12 cellular contexts compared by ENCODE assay signal in the genomic region with DNA sequence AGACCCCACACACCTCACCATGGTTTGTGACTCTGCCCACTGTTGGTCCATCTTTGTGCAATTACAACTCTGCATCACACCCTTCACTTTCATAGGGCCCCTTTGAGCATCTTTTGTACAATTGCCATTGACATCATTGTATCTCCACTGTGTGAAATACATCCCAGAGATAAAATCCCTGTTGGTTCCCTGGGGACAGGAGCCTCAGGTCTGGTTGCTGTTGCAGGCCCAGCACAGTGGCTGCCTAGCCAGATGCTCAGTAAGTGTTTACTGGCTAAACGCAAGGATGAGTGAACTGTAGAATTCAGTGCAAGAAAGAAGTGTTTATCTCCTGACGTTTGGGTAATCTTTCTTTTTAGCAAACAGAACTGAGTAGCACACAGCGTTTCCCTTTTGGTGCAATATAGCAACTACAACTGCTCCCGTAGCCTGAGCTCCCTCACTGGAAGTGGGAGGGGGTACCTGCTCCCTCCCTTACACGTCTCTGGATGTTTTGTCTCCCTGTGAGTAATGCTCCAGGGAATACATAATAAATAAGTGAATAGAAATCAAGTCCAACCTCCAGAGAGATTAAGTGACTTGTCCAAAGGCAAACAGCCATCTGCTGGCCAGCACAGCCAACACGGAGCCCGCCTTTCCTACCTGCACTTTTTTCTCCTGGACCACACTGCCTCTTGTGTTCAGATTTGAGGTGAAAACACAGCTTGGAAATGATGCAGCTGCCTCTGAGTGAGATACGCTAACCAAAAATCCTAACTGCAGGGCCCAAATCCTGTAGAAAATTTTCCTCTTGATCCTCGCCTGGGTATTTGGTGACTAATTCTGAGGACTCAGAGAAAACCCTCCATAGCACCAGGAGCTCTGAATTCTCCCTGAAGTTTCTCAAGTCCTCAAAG. TPM values are rescaled to one million over a fixed set of nuclear protein-coding genes. Genes with fewer than 3 reads are reported as not detected.
DNase-seq lines count a peak whose midpoint lies in the region; ATAC-seq, FAIRE-seq and TF ChIP-seq lines count a peak whose summit lies in the region.
"Had no signal": no experiment of that assay in that cellular context is flagged by ENCODE, and none has a peak within 500 bp of the region (broad histone marks: within the 10 kb centered on the region; RNA-seq: fewer than 3 reads in every experiment).

No MANE protein-coding gene starts in this region.

- no peaks in the 10 kb centered on the region for H3K36me3 ChIP-seq in MG63
- no peaks in the 10 kb centered on the region for H3K36me3 ChIP-seq in mesendoderm (ENCODE audit: control insufficient read depth, insufficient read depth, low read length)

- H3K9me3 Mint-ChIP-seq in chondrocyte (ENCODE audit: low read depth) = no peaks in the 10 kb centered on the region
- H3K9me3 Mint-ChIP-seq: CD4-positive, alpha-beta T cell had no signal

- H3K9me3 ChIP-seq in MG63 = no peaks in the 10 kb centered on the region

- no peak overlapping the region for H4K5ac ChIP-seq in mesendoderm (ENCODE audit: low read length)

- H3K27ac ChIP-seq in mesendoderm (ENCODE audit: low read depth, low read length) = no peak overlapping the region
- H3K27ac ChIP-seq: SK-N-MC had no signal

- TF ChIP-seq CTCF in AG09319 (IDR thresholded peaks at IDR 0.05; ENCODE audit: low read depth, low read length) (peak; percentile 18), chondrocyte (IDR thresholded peaks at IDR 0.05) (no peak), GM13976 (IDR thresholded peaks at IDR 0.05; ENCODE audit: borderline replicate concordance, control extremely low read depth, extremely low read depth, insufficient read depth, missing control alignments) (no peak)

- no peak for TF ChIP-seq POLR2A in GM12892 (IDR thresholded peaks at IDR 0.05; ENCODE audit: low read depth, low read length)

- H3K27me3 ChIP-seq in MG63 (no peaks in the 10 kb centered on the region), mesendoderm (ENCODE audit: insufficient read depth, low read length, poor library complexity) (no peaks in the 10 kb centered on the region)

- no peak for FAIRE-seq in GM12892 (lab: Jason Lieb, UNC)
- FAIRE-seq: GM12891 had no signal

- no peak overlapping the region for H4K8ac ChIP-seq in mesendoderm (ENCODE audit: low read depth, low read length)

- in situ Hi-C loops in GM13976 (cut with MboI; ENCODE audit: low sequenced_read_pairs, unreplicated experiment) = no loop called here

- no peak overlapping the region for H2BK5ac ChIP-seq in mesendoderm (ENCODE audit: low read length)

- H3K23ac ChIP-seq in mesendoderm (ENCODE audit: low read length) = no peak overlapping the region

- H2AK5ac ChIP-seq in mesendoderm (ENCODE audit: low read length) = no peak overlapping the region

- no peaks in the 10 kb centered on the region for H3K36me3 Mint-ChIP-seq in chondrocyte (ENCODE audit: low read depth)

- no peak overlapping the region for H3K56ac ChIP-seq in mesendoderm (ENCODE audit: low read length)

- no peak overlapping the region for H2BK15ac ChIP-seq in mesendoderm (replicated peaks; ENCODE audit: low read depth)

- H2BK120ac ChIP-seq in mesendoderm (ENCODE audit: low read depth, low read length) = no peak overlapping the region

- H3K4me2 ChIP-seq in mesendoderm (ENCODE audit: low read length) = no peak overlapping the region

- H3K27me3 Mint-ChIP-seq in chondrocyte (ENCODE audit: low read depth) = no peaks in the 10 kb centered on the region
- H3K27me3 Mint-ChIP-seq: CD4-positive, alpha-beta T cell had no signal

- no peak overlapping the region for H3K9ac ChIP-seq in mesendoderm (ENCODE audit: low read length)

- H3K4me3 ChIP-seq in MG63 (no peak overlapping the region), mesendoderm (ENCODE audit: low read length) (no peak overlapping the region)
- H3K4me3 ChIP-seq: SK-N-MC had no signal

- H3K4ac ChIP-seq in mesendoderm (ENCODE audit: low read depth, low read length) = no peak overlapping the region

- H3K27ac Mint-ChIP-seq in chondrocyte (ENCODE audit: unreplicated experiment) = peak overlapping the region; percentile 14
- H3K27ac Mint-ChIP-seq: CD4-positive, alpha-beta T cell had no signal

- no peak overlapping the region for H3K18ac ChIP-seq in mesendoderm (ENCODE audit: low read length)

- H3K4me3 Mint-ChIP-seq in chondrocyte (ENCODE audit: unreplicated experiment) = no peak overlapping the region
- H3K4me3 Mint-ChIP-seq: CD4-positive, alpha-beta T cell had no signal

- H3K4me1 ChIP-seq in mesendoderm (ENCODE audit: control insufficient read depth, low read depth, low read length) = peaks cover 2% of the 10 kb centered on the region

- no peak for ATAC-seq in GM21447 (IDR thresholded peaks at IDR 0.05; ENCODE audit: unreplicated experiment)

- H3K4me1 Mint-ChIP-seq in chondrocyte (ENCODE audit: low read depth) = peaks cover 21% of the 10 kb centered on the region

- WGBS in mesendoderm (ENCODE audit: extremely low coverage, insufficient coverage, low lambda C conversion rate) = no CpG with 5 or more reads among the region's 9 CpGs

- no peaks in the 10 kb centered on the region for H3K79me2 ChIP-seq in mesendoderm (ENCODE audit: control insufficient read depth, insufficient read depth, low read length)

- no peak for DNase-seq in AG09319 (ENCODE audit: extremely low read depth, low read depth)
- peak; percentile 38 for DNase-seq in MG63
- no peak for DNase-seq in chondrocyte (ENCODE audit: low spot score)
- DNase-seq in mesendoderm = peak; percentile 64
- no peak for DNase-seq in GM13976 (ENCODE audit: low spot score)
- DNase-seq in globus pallidus (ENCODE audit: low spot score) = no peak
- DNase-seq in GM12892 (ENCODE audit: insufficient read length) = no peak
- DNase-seq: CD4-positive, alpha-beta T cell; NCI-H1436 treated with DMSO at 0.1 percent for 48 hours had no signal

- H3K79me1 ChIP-seq in mesendoderm (ENCODE audit: low read length) = no peaks in the 10 kb centered on the region

RNA-seq across cellular contexts. Expression of a gene that starts 27.4 kb away (rescaled TPM):
- 3.8 and 8.6 TPM in 2 replicates for total RNA-seq in MG63 (2014; rRNA removed; shearing (Covaris generic); ENCODE audit: low replicate concordance)
- total RNA-seq in chondrocyte = 28.1 to 36.7 TPM (median 34.4 TPM) in 3 replicates
- 1.5 TPM for polyA plus RNA-seq in mesendoderm (2013, experiment 1 of 2)
- 1.5 TPM for polyA plus RNA-seq in mesendoderm (2013, experiment 2 of 2)
- polyA plus RNA-seq in GM12892 (2012; ENCODE audit: missing spikeins) = 0.21 TPM
- total RNA-seq: CD4-positive, alpha-beta T cell had no signal

Comparison
In these comparisons a context has a peak if more than half of its experiments do, and no peak if none do; other contexts are left out.
1. DNase-seq: peak in MG63 (single experiment) and mesendoderm (single experiment); none in AG09319 (single experiment), chondrocyte (single experiment), GM13976 (single experiment), globus pallidus (single experiment) and GM12892 (single experiment).